ENCODE assay signal across 2 cellular contexts in the genomic region with DNA sequence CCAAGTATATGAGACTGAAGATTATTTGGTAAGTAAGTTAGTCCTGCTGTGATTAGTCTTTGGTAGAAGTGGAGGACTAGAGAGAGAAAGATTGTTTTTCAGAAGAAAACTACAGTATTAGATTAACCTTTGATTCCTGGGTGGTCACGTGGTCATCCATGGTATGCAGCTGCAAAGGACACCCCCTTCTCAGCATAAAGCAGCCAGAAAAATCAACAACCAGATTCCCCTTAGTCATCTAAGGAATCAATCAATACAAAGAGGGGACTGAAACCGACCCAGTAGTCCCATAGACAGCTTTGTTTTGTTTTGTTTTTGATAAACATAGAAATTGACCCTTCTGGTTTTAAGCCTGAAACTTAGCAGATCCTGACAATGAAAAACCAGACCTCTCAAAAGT.
TF ChIP-seq lines count a peak whose summit lies in the region.

No MANE protein-coding gene starts in this region.

TF ChIP-seq in K562, 482 proteins besides CTCF, POLR2A, EP300 and RAD21:
- TF ChIP-seq MBD2 (IDR thresholded peaks at IDR 0.05; ENCODE audit: borderline replicate concordance, low read depth), result no peak
- TF ChIP-seq, protein P1, sequence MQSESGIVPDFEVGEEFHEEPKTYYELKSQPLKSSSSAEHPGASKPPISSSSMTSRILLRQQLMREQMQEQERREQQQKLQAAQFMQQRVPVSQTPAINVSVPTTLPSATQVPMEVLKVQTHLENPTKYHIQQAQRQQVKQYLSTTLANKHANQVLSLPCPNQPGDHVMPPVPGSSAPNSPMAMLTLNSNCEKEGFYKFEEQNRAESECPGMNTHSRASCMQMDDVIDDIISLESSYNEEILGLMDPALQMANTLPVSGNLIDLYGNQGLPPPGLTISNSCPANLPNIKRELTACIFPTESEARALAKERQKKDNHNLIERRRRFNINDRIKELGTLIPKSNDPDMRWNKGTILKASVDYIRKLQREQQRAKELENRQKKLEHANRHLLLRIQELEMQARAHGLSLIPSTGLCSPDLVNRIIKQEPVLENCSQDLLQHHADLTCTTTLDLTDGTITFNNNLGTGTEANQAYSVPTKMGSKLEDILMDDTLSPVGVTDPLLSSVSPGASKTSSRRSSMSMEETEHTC (IDR thresholded peaks at IDR 0.05), result no peak
- TF ChIP-seq, protein P2, sequence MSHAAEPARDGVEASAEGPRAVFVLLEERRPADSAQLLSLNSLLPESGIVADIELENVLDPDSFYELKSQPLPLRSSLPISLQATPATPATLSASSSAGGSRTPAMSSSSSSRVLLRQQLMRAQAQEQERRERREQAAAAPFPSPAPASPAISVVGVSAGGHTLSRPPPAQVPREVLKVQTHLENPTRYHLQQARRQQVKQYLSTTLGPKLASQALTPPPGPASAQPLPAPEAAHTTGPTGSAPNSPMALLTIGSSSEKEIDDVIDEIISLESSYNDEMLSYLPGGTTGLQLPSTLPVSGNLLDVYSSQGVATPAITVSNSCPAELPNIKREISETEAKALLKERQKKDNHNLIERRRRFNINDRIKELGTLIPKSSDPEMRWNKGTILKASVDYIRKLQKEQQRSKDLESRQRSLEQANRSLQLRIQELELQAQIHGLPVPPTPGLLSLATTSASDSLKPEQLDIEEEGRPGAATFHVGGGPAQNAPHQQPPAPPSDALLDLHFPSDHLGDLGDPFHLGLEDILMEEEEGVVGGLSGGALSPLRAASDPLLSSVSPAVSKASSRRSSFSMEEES (CRISPR knock-in tag; IDR thresholded peaks at IDR 0.05), result 0 out of 2 replicates have a peak, but pooled peaks have one; percentile 4

TF ChIP-seq in HepG2, 621 proteins besides CTCF, POLR2A, EP300 and RAD21 (continues in another document):
- TF ChIP-seq HNF4G (IDR thresholded peaks at IDR 0.05; ENCODE audit: borderline replicate concordance, low read depth, low read length) (peak; percentile 36; the same call in 1 of the 2 replicates), HNF4G (CRISPR knock-in tag; IDR thresholded peaks at IDR 0.05; ENCODE audit: borderline replicate concordance, low read depth) (no peak), ONECUT2 (CRISPR knock-in tag; IDR thresholded peaks at IDR 0.05) (peak; percentile 86), SOX5 (CRISPR knock-in tag; IDR thresholded peaks at IDR 0.05; ENCODE audit: borderline replicate concordance) (peak; percentile 26; the same call in 1 of the 2 replicates), TCF7L2 (IDR thresholded peaks at IDR 0.05; ENCODE audit: low read depth, low read length) (no peak), ZNF501 (CRISPR knock-in tag; IDR thresholded peaks at IDR 0.05) (no peak), NFE2L2 (IDR thresholded peaks at IDR 0.05; ENCODE audit: low read length) (peak; percentile 72), SOX13 (IDR thresholded peaks at IDR 0.05) (no peak), SOX13 (CRISPR knock-in tag; conservative IDR thresholded peaks at IDR 0.05 in 1 of 2, IDR thresholded peaks at IDR 0.05 in 1 of 2) (0 out of 4 replicates have a peak, but pooled peaks of 1 of the 2 experiments have one; percentile 28), FOXA3 (CRISPR knock-in tag; IDR thresholded peaks at IDR 0.05) (peak; percentile 57), KDM2A (CRISPR knock-in tag; IDR thresholded peaks at IDR 0.05; ENCODE audit: borderline replicate concordance, low read depth) (no peak), TGIF2 (CRISPR knock-in tag; IDR thresholded peaks at IDR 0.05) (no peak), SAP130 (CRISPR knock-in tag; IDR thresholded peaks at IDR 0.05; ENCODE audit: low read depth) (peak; percentile 14; the same call in 1 of the 2 replicates), SNRNP70 (IDR thresholded peaks at IDR 0.05; ENCODE audit: low read depth, low read length) (no peak), MBNL3 (CRISPR knock-in tag; conservative IDR thresholded peaks at IDR 0.05) (no peak), ZNF256 (CRISPR knock-in tag; conservative IDR thresholded peaks at IDR 0.05) (no peak)
- TF ChIP-seq, protein P3, sequence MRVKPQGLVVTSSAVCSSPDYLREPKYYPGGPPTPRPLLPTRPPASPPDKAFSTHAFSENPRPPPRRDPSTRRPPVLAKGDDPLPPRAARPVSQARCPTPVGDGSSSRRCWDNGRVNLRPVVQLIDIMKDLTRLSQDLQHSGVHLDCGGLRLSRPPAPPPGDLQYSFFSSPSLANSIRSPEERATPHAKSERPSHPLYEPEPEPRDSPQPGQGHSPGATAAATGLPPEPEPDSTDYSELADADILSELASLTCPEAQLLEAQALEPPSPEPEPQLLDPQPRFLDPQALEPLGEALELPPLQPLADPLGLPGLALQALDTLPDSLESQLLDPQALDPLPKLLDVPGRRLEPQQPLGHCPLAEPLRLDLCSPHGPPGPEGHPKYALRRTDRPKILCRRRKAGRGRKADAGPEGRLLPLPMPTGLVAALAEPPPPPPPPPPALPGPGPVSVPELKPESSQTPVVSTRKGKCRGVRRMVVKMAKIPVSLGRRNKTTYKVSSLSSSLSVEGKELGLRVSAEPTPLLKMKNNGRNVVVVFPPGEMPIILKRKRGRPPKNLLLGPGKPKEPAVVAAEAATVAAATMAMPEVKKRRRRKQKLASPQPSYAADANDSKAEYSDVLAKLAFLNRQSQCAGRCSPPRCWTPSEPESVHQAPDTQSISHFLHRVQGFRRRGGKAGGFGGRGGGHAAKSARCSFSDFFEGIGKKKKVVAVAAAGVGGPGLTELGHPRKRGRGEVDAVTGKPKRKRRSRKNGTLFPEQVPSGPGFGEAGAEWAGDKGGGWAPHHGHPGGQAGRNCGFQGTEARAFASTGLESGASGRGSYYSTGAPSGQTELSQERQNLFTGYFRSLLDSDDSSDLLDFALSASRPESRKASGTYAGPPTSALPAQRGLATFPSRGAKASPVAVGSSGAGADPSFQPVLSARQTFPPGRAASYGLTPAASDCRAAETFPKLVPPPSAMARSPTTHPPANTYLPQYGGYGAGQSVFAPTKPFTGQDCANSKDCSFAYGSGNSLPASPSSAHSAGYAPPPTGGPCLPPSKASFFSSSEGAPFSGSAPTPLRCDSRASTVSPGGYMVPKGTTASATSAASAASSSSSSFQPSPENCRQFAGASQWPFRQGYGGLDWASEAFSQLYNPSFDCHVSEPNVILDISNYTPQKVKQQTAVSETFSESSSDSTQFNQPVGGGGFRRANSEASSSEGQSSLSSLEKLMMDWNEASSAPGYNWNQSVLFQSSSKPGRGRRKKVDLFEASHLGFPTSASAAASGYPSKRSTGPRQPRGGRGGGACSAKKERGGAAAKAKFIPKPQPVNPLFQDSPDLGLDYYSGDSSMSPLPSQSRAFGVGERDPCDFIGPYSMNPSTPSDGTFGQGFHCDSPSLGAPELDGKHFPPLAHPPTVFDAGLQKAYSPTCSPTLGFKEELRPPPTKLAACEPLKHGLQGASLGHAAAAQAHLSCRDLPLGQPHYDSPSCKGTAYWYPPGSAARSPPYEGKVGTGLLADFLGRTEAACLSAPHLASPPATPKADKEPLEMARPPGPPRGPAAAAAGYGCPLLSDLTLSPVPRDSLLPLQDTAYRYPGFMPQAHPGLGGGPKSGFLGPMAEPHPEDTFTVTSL (CRISPR knock-in tag; IDR thresholded peaks at IDR 0.05; ENCODE audit: borderline replicate concordance), result peak; percentile 24; the same call in 1 of the 2 replicates
- TF ChIP-seq, protein P4, sequence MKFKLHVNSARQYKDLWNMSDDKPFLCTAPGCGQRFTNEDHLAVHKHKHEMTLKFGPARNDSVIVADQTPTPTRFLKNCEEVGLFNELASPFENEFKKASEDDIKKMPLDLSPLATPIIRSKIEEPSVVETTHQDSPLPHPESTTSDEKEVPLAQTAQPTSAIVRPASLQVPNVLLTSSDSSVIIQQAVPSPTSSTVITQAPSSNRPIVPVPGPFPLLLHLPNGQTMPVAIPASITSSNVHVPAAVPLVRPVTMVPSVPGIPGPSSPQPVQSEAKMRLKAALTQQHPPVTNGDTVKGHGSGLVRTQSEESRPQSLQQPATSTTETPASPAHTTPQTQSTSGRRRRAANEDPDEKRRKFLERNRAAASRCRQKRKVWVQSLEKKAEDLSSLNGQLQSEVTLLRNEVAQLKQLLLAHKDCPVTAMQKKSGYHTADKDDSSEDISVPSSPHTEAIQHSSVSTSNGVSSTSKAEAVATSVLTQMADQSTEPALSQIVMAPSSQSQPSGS (CRISPR knock-in tag; IDR thresholded peaks at IDR 0.05), result no peak
- TF ChIP-seq, protein P5, sequence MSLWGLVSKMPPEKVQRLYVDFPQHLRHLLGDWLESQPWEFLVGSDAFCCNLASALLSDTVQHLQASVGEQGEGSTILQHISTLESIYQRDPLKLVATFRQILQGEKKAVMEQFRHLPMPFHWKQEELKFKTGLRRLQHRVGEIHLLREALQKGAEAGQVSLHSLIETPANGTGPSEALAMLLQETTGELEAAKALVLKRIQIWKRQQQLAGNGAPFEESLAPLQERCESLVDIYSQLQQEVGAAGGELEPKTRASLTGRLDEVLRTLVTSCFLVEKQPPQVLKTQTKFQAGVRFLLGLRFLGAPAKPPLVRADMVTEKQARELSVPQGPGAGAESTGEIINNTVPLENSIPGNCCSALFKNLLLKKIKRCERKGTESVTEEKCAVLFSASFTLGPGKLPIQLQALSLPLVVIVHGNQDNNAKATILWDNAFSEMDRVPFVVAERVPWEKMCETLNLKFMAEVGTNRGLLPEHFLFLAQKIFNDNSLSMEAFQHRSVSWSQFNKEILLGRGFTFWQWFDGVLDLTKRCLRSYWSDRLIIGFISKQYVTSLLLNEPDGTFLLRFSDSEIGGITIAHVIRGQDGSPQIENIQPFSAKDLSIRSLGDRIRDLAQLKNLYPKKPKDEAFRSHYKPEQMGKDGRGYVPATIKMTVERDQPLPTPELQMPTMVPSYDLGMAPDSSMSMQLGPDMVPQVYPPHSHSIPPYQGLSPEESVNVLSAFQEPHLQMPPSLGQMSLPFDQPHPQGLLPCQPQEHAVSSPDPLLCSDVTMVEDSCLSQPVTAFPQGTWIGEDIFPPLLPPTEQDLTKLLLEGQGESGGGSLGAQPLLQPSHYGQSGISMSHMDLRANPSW (CRISPR knock-in tag; IDR thresholded peaks at IDR 0.05; ENCODE audit: borderline replicate concordance), result no peak
- TF ChIP-seq, protein P6, sequence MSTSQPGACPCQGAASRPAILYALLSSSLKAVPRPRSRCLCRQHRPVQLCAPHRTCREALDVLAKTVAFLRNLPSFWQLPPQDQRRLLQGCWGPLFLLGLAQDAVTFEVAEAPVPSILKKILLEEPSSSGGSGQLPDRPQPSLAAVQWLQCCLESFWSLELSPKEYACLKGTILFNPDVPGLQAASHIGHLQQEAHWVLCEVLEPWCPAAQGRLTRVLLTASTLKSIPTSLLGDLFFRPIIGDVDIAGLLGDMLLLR (CRISPR knock-in tag; IDR thresholded peaks at IDR 0.05), result no peak
- TF ChIP-seq, protein P7, sequence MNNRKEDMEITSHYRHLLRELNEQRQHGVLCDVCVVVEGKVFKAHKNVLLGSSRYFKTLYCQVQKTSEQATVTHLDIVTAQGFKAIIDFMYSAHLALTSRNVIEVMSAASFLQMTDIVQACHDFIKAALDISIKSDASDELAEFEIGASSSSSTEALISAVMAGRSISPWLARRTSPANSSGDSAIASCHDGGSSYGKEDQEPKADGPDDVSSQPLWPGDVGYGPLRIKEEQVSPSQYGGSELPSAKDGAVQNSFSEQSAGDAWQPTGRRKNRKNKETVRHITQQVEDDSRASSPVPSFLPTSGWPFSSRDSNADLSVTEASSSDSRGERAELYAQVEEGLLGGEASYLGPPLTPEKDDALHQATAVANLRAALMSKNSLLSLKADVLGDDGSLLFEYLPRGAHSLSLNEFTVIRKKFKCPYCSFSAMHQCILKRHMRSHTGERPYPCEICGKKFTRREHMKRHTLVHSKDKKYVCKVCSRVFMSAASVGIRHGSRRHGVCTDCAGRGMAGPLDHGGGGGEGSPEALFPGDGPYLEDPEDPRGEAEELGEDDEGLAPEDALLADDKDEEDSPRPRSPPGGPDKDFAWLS (CRISPR knock-in tag; IDR thresholded peaks at IDR 0.05; ENCODE audit: borderline replicate concordance), result no peak
- TF ChIP-seq, protein P8, sequence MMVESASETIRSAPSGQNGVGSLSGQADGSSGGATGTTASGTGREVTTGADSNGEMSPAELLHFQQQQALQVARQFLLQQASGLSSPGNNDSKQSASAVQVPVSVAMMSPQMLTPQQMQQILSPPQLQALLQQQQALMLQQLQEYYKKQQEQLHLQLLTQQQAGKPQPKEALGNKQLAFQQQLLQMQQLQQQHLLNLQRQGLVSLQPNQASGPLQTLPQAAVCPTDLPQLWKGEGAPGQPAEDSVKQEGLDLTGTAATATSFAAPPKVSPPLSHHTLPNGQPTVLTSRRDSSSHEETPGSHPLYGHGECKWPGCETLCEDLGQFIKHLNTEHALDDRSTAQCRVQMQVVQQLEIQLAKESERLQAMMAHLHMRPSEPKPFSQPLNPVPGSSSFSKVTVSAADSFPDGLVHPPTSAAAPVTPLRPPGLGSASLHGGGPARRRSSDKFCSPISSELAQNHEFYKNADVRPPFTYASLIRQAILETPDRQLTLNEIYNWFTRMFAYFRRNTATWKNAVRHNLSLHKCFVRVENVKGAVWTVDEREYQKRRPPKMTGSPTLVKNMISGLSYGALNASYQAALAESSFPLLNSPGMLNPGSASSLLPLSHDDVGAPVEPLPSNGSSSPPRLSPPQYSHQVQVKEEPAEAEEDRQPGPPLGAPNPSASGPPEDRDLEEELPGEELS (CRISPR knock-in tag; IDR thresholded peaks at IDR 0.05), result peak; percentile 42; the same call in 1 of the 2 replicates
- TF ChIP-seq, protein P9, sequence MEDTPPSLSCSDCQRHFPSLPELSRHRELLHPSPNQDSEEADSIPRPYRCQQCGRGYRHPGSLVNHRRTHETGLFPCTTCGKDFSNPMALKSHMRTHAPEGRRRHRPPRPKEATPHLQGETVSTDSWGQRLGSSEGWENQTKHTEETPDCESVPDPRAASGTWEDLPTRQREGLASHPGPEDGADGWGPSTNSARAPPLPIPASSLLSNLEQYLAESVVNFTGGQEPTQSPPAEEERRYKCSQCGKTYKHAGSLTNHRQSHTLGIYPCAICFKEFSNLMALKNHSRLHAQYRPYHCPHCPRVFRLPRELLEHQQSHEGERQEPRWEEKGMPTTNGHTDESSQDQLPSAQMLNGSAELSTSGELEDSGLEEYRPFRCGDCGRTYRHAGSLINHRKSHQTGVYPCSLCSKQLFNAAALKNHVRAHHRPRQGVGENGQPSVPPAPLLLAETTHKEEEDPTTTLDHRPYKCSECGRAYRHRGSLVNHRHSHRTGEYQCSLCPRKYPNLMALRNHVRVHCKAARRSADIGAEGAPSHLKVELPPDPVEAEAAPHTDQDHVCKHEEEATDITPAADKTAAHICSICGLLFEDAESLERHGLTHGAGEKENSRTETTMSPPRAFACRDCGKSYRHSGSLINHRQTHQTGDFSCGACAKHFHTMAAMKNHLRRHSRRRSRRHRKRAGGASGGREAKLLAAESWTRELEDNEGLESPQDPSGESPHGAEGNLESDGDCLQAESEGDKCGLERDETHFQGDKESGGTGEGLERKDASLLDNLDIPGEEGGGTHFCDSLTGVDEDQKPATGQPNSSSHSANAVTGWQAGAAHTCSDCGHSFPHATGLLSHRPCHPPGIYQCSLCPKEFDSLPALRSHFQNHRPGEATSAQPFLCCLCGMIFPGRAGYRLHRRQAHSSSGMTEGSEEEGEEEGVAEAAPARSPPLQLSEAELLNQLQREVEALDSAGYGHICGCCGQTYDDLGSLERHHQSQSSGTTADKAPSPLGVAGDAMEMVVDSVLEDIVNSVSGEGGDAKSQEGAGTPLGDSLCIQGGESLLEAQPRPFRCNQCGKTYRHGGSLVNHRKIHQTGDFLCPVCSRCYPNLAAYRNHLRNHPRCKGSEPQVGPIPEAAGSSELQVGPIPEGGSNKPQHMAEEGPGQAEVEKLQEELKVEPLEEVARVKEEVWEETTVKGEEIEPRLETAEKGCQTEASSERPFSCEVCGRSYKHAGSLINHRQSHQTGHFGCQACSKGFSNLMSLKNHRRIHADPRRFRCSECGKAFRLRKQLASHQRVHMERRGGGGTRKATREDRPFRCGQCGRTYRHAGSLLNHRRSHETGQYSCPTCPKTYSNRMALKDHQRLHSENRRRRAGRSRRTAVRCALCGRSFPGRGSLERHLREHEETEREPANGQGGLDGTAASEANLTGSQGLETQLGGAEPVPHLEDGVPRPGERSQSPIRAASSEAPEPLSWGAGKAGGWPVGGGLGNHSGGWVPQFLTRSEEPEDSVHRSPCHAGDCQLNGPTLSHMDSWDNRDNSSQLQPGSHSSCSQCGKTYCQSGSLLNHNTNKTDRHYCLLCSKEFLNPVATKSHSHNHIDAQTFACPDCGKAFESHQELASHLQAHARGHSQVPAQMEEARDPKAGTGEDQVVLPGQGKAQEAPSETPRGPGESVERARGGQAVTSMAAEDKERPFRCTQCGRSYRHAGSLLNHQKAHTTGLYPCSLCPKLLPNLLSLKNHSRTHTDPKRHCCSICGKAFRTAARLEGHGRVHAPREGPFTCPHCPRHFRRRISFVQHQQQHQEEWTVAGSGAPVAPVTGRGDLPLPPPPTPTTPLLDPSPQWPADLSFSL (CRISPR knock-in tag; IDR thresholded peaks at IDR 0.05), result no peak
